ENCODE assay signal across 1 cellular context in genomic region chr4:140095694-140096482, GRCh38.
TF ChIP-seq lines count a peak whose summit lies in the region.

No MANE protein-coding gene starts in this region.

TF ChIP-seq in HEK293, 187 proteins besides CTCF, POLR2A, EP300 and RAD21 (continued from another document and continues in another):
- TF ChIP-seq INSM2 (tag by site-specific recombination; IDR thresholded peaks at IDR 0.05) (peak; percentile 76), ZBTB21 (tag by site-specific recombination; IDR thresholded peaks at IDR 0.05) (peak; percentile 96), ZNF596 (tag by site-specific recombination; IDR thresholded peaks at IDR 0.05) (no peak), ZNF274 (IDR thresholded peaks at IDR 0.05; ENCODE audit: low read length) (no peak), ZNF274 (tag by site-specific recombination; IDR thresholded peaks at IDR 0.05; ENCODE audit: borderline replicate concordance) (no peak), ZNF24 (tag by site-specific recombination; IDR thresholded peaks at IDR 0.05) (no peak), ZNF529 (tag by site-specific recombination; IDR thresholded peaks at IDR 0.05; ENCODE audit: insufficient replicate concordance) (no peak), ZNF843 (tag by site-specific recombination; IDR thresholded peaks at IDR 0.05) (0 out of 2 replicates have a peak, but pooled peaks have one; percentile 19), ZBTB7A (tag by site-specific recombination; IDR thresholded peaks at IDR 0.05; ENCODE audit: low read depth) (no peak), ZNF19 (tag by site-specific recombination; IDR thresholded peaks at IDR 0.05; ENCODE audit: low read depth) (no peak), KLF17 (tag by site-specific recombination; IDR thresholded peaks at IDR 0.05) (peak; percentile 61; the same call in 1 of the 2 replicates), ZNF214 (tag by site-specific recombination; IDR thresholded peaks at IDR 0.05; ENCODE audit: borderline replicate concordance) (no peak), ZNF558 (tag by site-specific recombination; IDR thresholded peaks at IDR 0.05) (no peak), SCRT1 (tag by site-specific recombination; IDR thresholded peaks at IDR 0.05; ENCODE audit: borderline replicate concordance) (no peak), KLF8 (tag by site-specific recombination; IDR thresholded peaks at IDR 0.05) (0 out of 2 replicates have a peak, but pooled peaks have one; percentile 17), ZBTB48 (tag by site-specific recombination; IDR thresholded peaks at IDR 0.05) (no peak), ZNF521 (tag by site-specific recombination; IDR thresholded peaks at IDR 0.05) (no peak), GLI4 (tag by site-specific recombination; IDR thresholded peaks at IDR 0.05) (no peak), ZBTB49 (tag by site-specific recombination; IDR thresholded peaks at IDR 0.05; ENCODE audit: low read depth) (no peak), MEIS1 (CRISPR knock-in tag; IDR thresholded peaks at IDR 0.05; ENCODE audit: borderline replicate concordance) (0 out of 2 replicates have a peak, but pooled peaks have one; percentile 40), ZNF175 (tag by site-specific recombination; IDR thresholded peaks at IDR 0.05) (no peak), ZFP41 (tag by site-specific recombination; IDR thresholded peaks at IDR 0.05; ENCODE audit: borderline replicate concordance) (no peak), ZNF707 (tag by site-specific recombination; IDR thresholded peaks at IDR 0.05) (no peak), TCF7L2 (IDR thresholded peaks at IDR 0.05; ENCODE audit: borderline replicate concordance, low read depth, low read length) (no peak), ZBTB20 (tag by site-specific recombination; IDR thresholded peaks at IDR 0.05) (peak; percentile 63), OSR2 (tag by site-specific recombination; IDR thresholded peaks at IDR 0.05) (no peak; the same call in 1 of the 2 replicates), ZNF555 (tag by site-specific recombination; conservative IDR thresholded peaks at IDR 0.05) (no peak), OVOL3 (tag by site-specific recombination; IDR thresholded peaks at IDR 0.05) (no peak), ZNF837 (tag by site-specific recombination; IDR thresholded peaks at IDR 0.05) (no peak), SP3 (tag by site-specific recombination; IDR thresholded peaks at IDR 0.05) (0 out of 2 replicates have a peak, but pooled peaks have one; percentile 7), PRDM1 (tag by site-specific recombination; IDR thresholded peaks at IDR 0.05) (no peak), ZNF664 (tag by site-specific recombination; IDR thresholded peaks at IDR 0.05) (no peak), ZNF366 (tag by site-specific recombination; conservative IDR thresholded peaks at IDR 0.05) (peak; percentile 87), ZNF140 (tag by site-specific recombination; IDR thresholded peaks at IDR 0.05) (no peak), ZNF791 (tag by site-specific recombination; IDR thresholded peaks at IDR 0.05) (no peak), ZNF132 (tag by site-specific recombination; IDR thresholded peaks at IDR 0.05; ENCODE audit: borderline replicate concordance) (no peak), ZNF610 (tag by site-specific recombination; IDR thresholded peaks at IDR 0.05; ENCODE audit: borderline replicate concordance) (no peak), MYNN (tag by site-specific recombination; IDR thresholded peaks at IDR 0.05; ENCODE audit: borderline replicate concordance) (0 out of 2 replicates have a peak, but pooled peaks have one; percentile 9), ZNF670 (tag by site-specific recombination; IDR thresholded peaks at IDR 0.05; ENCODE audit: low read depth) (no peak), KLF1 (tag by site-specific recombination; IDR thresholded peaks at IDR 0.05) (no peak)
- TF ChIP-seq, protein P1, sequence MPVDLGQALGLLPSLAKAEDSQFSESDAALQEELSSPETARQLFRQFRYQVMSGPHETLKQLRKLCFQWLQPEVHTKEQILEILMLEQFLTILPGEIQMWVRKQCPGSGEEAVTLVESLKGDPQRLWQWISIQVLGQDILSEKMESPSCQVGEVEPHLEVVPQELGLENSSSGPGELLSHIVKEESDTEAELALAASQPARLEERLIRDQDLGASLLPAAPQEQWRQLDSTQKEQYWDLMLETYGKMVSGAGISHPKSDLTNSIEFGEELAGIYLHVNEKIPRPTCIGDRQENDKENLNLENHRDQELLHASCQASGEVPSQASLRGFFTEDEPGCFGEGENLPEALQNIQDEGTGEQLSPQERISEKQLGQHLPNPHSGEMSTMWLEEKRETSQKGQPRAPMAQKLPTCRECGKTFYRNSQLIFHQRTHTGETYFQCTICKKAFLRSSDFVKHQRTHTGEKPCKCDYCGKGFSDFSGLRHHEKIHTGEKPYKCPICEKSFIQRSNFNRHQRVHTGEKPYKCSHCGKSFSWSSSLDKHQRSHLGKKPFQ (tag by site-specific recombination; IDR thresholded peaks at IDR 0.05), result no peak
- TF ChIP-seq, protein P2, sequence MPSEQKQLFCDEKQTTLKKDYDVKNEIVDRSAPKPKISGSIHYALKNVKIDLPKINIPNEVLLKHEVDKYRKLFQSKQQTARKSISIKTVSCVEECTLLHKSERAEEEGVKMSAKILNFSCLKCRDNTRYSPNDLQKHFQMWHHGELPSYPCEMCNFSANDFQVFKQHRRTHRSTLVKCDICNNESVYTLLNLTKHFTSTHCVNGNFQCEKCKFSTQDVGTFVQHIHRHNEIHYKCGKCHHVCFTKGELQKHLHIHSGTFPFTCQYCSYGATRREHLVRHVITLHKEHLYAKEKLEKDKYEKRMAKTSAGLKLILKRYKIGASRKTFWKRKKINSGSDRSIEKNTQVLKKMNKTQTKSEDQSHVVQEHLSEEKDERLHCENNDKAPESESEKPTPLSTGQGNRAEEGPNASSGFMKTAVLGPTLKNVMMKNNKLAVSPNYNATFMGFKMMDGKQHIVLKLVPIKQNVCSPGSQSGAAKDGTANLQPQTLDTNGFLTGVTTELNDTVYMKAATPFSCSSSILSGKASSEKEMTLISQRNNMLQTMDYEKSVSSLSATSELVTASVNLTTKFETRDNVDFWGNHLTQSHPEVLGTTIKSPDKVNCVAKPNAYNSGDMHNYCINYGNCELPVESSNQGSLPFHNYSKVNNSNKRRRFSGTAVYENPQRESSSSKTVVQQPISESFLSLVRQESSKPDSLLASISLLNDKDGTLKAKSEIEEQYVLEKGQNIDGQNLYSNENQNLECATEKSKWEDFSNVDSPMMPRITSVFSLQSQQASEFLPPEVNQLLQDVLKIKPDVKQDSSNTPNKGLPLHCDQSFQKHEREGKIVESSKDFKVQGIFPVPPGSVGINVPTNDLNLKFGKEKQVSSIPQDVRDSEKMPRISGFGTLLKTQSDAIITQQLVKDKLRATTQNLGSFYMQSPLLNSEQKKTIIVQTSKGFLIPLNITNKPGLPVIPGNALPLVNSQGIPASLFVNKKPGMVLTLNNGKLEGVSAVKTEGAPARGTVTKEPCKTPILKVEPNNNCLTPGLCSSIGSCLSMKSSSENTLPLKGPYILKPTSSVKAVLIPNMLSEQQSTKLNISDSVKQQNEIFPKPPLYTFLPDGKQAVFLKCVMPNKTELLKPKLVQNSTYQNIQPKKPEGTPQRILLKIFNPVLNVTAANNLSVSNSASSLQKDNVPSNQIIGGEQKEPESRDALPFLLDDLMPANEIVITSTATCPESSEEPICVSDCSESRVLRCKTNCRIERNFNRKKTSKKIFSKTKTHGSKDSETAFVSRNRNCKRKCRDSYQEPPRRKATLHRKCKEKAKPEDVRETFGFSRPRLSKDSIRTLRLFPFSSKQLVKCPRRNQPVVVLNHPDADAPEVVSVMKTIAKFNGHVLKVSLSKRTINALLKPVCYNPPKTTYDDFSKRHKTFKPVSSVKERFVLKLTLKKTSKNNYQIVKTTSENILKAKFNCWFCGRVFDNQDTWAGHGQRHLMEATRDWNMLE (tag by site-specific recombination; conservative IDR thresholded peaks at IDR 0.05; ENCODE audit: low read depth), result peak; percentile 41; the same call in 1 of the 2 replicates
- TF ChIP-seq, protein P3, sequence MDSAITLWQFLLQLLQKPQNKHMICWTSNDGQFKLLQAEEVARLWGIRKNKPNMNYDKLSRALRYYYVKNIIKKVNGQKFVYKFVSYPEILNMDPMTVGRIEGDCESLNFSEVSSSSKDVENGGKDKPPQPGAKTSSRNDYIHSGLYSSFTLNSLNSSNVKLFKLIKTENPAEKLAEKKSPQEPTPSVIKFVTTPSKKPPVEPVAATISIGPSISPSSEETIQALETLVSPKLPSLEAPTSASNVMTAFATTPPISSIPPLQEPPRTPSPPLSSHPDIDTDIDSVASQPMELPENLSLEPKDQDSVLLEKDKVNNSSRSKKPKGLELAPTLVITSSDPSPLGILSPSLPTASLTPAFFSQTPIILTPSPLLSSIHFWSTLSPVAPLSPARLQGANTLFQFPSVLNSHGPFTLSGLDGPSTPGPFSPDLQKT (IDR thresholded peaks at IDR 0.05; ENCODE audit: borderline replicate concordance, low read depth, low read length), result no peak
- TF ChIP-seq, protein P4, sequence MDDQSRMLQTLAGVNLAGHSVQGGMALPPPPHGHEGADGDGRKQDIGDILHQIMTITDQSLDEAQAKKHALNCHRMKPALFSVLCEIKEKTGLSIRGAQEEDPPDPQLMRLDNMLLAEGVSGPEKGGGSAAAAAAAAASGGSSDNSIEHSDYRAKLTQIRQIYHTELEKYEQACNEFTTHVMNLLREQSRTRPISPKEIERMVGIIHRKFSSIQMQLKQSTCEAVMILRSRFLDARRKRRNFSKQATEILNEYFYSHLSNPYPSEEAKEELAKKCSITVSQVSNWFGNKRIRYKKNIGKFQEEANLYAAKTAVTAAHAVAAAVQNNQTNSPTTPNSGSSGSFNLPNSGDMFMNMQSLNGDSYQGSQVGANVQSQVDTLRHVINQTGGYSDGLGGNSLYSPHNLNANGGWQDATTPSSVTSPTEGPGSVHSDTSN (CRISPR knock-in tag; IDR thresholded peaks at IDR 0.05), result no peak
- TF ChIP-seq, protein P5, sequence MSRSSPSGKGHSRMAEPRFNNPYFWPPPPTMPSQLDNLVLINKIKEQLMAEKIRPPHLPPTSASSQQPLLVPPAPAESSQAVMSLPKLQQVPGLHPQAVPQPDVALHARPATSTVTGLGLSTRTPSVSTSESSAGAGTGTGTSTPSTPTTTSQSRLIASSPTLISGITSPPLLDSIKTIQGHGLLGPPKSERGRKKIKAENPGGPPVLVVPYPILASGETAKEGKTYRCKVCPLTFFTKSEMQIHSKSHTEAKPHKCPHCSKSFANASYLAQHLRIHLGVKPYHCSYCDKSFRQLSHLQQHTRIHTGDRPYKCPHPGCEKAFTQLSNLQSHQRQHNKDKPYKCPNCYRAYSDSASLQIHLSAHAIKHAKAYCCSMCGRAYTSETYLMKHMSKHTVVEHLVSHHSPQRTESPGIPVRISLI (tag by site-specific recombination; IDR thresholded peaks at IDR 0.05), result no peak
- TF ChIP-seq, protein P6, sequence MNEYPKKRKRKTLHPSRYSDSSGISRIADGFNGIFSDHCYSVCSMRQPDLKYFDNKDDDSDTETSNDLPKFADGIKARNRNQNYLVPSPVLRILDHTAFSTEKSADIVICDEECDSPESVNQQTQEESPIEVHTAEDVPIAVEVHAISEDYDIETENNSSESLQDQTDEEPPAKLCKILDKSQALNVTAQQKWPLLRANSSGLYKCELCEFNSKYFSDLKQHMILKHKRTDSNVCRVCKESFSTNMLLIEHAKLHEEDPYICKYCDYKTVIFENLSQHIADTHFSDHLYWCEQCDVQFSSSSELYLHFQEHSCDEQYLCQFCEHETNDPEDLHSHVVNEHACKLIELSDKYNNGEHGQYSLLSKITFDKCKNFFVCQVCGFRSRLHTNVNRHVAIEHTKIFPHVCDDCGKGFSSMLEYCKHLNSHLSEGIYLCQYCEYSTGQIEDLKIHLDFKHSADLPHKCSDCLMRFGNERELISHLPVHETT (tag by site-specific recombination; IDR thresholded peaks at IDR 0.05), result peak; percentile 78; the same call in 1 of the 2 replicates
- TF ChIP-seq, protein P7, sequence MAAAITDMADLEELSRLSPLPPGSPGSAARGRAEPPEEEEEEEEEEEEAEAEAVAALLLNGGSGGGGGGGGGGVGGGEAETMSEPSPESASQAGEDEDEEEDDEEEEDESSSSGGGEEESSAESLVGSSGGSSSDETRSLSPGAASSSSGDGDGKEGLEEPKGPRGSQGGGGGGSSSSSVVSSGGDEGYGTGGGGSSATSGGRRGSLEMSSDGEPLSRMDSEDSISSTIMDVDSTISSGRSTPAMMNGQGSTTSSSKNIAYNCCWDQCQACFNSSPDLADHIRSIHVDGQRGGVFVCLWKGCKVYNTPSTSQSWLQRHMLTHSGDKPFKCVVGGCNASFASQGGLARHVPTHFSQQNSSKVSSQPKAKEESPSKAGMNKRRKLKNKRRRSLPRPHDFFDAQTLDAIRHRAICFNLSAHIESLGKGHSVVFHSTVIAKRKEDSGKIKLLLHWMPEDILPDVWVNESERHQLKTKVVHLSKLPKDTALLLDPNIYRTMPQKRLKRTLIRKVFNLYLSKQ (tag by site-specific recombination; IDR thresholded peaks at IDR 0.05; ENCODE audit: borderline replicate concordance), result no peak
